7 cellular contexts compared by ENCODE assay signal in the genomic region with DNA sequence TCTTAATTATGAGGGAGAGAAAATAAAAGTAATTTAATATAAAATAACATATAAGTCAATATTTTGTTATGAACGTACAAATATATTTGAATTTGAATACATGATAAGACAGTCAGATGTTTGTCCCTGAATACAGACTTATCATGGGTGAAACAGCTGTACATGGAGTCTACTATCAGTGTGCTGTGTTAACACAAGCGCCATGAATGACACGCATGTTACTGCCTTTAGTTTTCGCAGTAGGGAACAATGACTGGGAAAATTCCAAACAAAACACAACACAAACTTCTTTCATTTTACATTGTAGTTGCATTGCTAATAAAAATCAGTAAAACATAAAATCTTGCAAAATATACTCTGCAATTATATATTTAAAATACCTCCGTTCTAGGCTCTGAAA.
"Had no signal": no experiment of that assay in that cellular context is flagged by ENCODE, and none has a peak within 500 bp of the region (broad histone marks: within the 10 kb centered on the region; RNA-seq: fewer than 3 reads in every experiment).

No MANE protein-coding gene starts in this region.

- H3K4me2 ChIP-seq: KMS-11 had no signal

- H3K27ac ChIP-seq: HL-60, KMS-11 had no signal

- FAIRE-seq: HepG2, HTR-8/SVneo had no signal

- DNase-seq: IMR-90, KBM-7, KG1 had no signal

- H3K9ac ChIP-seq: KMS-11 had no signal
